In the genomic region with DNA sequence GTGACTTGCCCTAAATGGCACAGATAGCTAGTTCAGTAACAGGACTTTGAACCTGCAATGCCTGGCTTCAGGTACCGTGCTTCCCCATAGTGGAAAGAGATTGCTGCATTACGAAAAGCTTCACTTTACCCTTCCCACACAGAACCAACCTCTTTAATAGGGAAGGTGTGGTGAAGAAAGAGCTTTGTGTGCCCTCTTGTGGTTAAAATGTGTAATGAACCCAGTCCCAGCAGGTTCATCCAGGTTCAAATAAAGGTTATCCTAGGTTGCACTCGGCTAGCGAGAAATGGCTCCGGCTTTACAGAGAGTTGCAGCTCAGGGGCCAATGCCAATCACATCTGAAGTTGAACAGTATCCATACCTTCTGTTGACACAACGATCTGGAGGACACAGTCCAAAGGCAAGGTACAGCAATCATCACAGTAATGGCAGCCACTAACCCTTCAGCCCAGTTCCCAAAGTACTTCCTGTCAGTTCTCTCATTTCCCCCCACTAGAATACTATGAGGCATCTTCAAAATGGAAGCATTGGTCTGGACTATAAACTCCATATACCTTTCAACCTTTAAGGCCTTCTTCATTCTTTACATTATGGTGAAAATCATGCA, we compare ENCODE assay signal across 10 cellular contexts. TPM values are rescaled to one million over a fixed set of nuclear protein-coding genes. Genes with fewer than 3 reads are reported as not detected.
A peak's percentile ranks its signal among the peaks of the same experiment; 100 is the strongest.
DNase-seq lines count a peak whose midpoint lies in the region; ATAC-seq and TF ChIP-seq lines count a peak whose summit lies in the region.
"Had no signal": no experiment of that assay in that cellular context is flagged by ENCODE, and none has a peak within 500 bp of the region (broad histone marks: within the 10 kb centered on the region; RNA-seq: fewer than 3 reads in every experiment).

No MANE protein-coding gene starts in this region.

- TF ChIP-seq CTCF in A673 (conservative IDR thresholded peaks at IDR 0.05; ENCODE audit: low read depth, low read length), result peak; percentile 72

- intact Hi-C loops in A673 (cut with micrococcal nuclease; ENCODE audit: unreplicated experiment), result loop anchor here (5.0 kb wide), 2 partner anchors 52 to 1818 kb away; no protein-coding TSS in a partner anchor

- CTCF ChIA-PET in A673 (lab: Charles Lee), result no interaction called here

- ATAC-seq in GM18867 (IDR thresholded peaks at IDR 0.05; ENCODE audit: unreplicated experiment) (peak; percentile 55), HG03135 (IDR thresholded peaks at IDR 0.05; ENCODE audit: unreplicated experiment) (no peak)
- ATAC-seq: stimulated activated naive CD8-positive, alpha-beta T cell treated with anti-CD3 and anti-CD28 coated beads, Interleukin-15, amount 100 ng/mL, for 72 hours had no signal

- no peaks in the 10 kb centered on the region for H3K4me1 ChIP-seq in A673 (ENCODE audit: insufficient read depth, low read length, poor library complexity, severe bottlenecking)

- peak; percentile 43 for DNase-seq in A673 (ENCODE audit: low spot score)
- DNase-seq in NCI-H460 (ENCODE audit: extremely low read depth, low read depth), result peak; percentile 33
- DNase-seq in cerebellar cortex (ENCODE audit: low spot score), result peak; percentile 8
- no peak for DNase-seq in hypothalamus (lab: John Stamatoyannopoulos, UW)
- no peak for DNase-seq in effector CD4-positive, alpha-beta T cell
- no peak for DNase-seq in NCI-H2029 treated with DMSO at 0.1 percent for 48 hours (lab: John Stamatoyannopoulos, UW)
- DNase-seq: naive B cell had no signal

- no TSS peak for BruUV-seq in A673 (replicated peaks; lab: Mats Ljungman, UMichigan)

- POLR2A ChIA-PET in A673 (lab: Charles Lee; ENCODE audit: low non-redundant PET), result no interaction called here

- no peak overlapping the region for H3K4me3 ChIP-seq in A673 (ENCODE audit: low read depth, low read length, poor library complexity, severe bottlenecking)

- H3K9me3 ChIP-seq in A673 (ENCODE audit: low read depth, low read length, poor library complexity, severe bottlenecking), result no peaks in the 10 kb centered on the region

- H3K27me3 ChIP-seq in A673 (replicated peaks; ENCODE audit: insufficient read depth, low read depth, low read length, poor library complexity), result no peaks in the 10 kb centered on the region

- no peaks in the 10 kb centered on the region for H3K36me3 ChIP-seq in A673 (ENCODE audit: insufficient read depth, low read length, poor library complexity, severe bottlenecking)

- H3K27ac ChIP-seq in A673 (ENCODE audit: low read depth, low read length, poor library complexity, severe bottlenecking), result no peak overlapping the region

RNA-seq across cellular contexts. Expression of gene DEFB115, which starts 3.0 kb away (rescaled TPM):
- total RNA-seq in A673 (2021), result not detected in 2 replicates
- not detected in 2 replicates for total RNA-seq in NCI-H460 (2014; rRNA removed; shearing (Covaris generic))
- polyA plus RNA-seq in NCI-H460 (2014; cell fraction: nucleus; rRNA removed), result not detected in 2 replicates

RNA-seq across cellular contexts. Expression of gene DEFB116, which starts 48.0 kb away (rescaled TPM):
- total RNA-seq in A673 (2021), result not detected in 2 replicates
- total RNA-seq in NCI-H460 (2014; rRNA removed; shearing (Covaris generic)), result not detected in 2 replicates
- not detected in 2 replicates for polyA plus RNA-seq in NCI-H460 (2014; cell fraction: nucleus; rRNA removed)

Comparison
In these comparisons a context has a peak if more than half of its experiments do, and no peak if none do; other contexts are left out.
1. DNase-seq: peak in A673 (single experiment), NCI-H460 (single experiment) and cerebellar cortex (single experiment); none in hypothalamus (0 of 51), effector CD4-positive, alpha-beta T cell (single experiment) and NCI-H2029 treated with DMSO at 0.1 percent for 48 hours (single experiment).